Comparison of ENCODE assay signal across 19 cellular contexts in the genomic region with DNA sequence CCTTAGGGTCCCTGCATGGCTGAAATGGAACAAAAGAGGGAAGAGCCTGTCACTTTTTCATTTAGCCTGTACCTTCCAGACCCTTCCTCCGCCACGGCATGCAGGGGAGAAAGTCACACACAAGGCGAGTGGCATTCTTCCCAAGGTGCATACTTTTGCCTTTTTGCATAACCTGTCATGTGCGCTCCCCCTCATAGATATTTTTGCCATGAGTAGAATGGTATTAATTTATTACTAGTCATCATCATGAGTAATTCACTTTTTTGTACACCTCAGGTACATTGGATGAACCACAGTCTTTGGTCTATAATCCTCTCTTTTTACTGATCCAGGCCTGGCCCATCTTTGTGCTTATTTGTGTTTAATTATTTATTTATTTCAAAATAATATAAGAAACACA. TPM values are rescaled to one million over a fixed set of nuclear protein-coding genes. Genes with fewer than 3 reads are reported as not detected.
DNase-seq lines count a peak whose midpoint lies in the region; ATAC-seq and TF ChIP-seq lines count a peak whose summit lies in the region.
"Had no signal": no experiment of that assay in that cellular context is flagged by ENCODE, and none has a peak within 500 bp of the region (broad histone marks: within the 10 kb centered on the region; RNA-seq: fewer than 3 reads in every experiment).

No MANE protein-coding gene starts in this region.

- H3K36me3 ChIP-seq in mammary epithelial cell (ENCODE audit: insufficient read depth, low read length) (no peaks in the 10 kb centered on the region), RWPE2 (ENCODE audit: low read depth) (no peaks in the 10 kb centered on the region)
- H3K36me3 ChIP-seq: BE2C had no signal

- BruUV-seq in mammary epithelial cell (replicated peaks; lab: Mats Ljungman, UMichigan) (no TSS peak), MCF 10A (replicated peaks; lab: Mats Ljungman, UMichigan) (no TSS peak)

- DNase-seq in mammary epithelial cell = peak; percentile 39
- DNase-seq in MCF 10A (ENCODE audit: unreplicated experiment) = no peak
- no peak for DNase-seq in RWPE2 (ENCODE audit: low spot score)
- peak; percentile 12 for DNase-seq in epithelial cell of prostate (ENCODE audit: low read depth, low spot score)
- peak; percentile 68 for DNase-seq in kidney tubule cell (ENCODE audit: low spot score)
- no peak for DNase-seq in SKM-1 treated with dmso at 0.1 percent for 144 hours (lab: John Stamatoyannopoulos, UW; ENCODE audit: unreplicated experiment)
- DNase-seq: 8988T; BE2C; C1 segment of cervical spinal cord; CD4-positive, CD25-positive, alpha-beta regulatory T cell; CD8-positive, alpha-beta memory T cell; COR-L47; DMS 273 treated with DMSO at 0.1 percent for 48 hours; GM23248; H7; HFFc6 had no signal

- H3K4me3 ChIP-seq in mammary epithelial cell (replicated peaks in 1 of 3; ENCODE audit: insufficient read depth in 1 of 3, low read depth in 2 of 3, low read length in 3 of 3) (no peak overlapping the region), RWPE2 (ENCODE audit: severe bottlenecking) (no peak overlapping the region)
- H3K4me3 ChIP-seq: GM23248 had no signal

- H3K4me2 ChIP-seq in mammary epithelial cell (ENCODE audit: insufficient read depth, low read depth, low read length) = no peak overlapping the region

- peaks cover 13% of the 10 kb centered on the region for H3K4me1 Mint-ChIP-seq in MCF 10A (ENCODE audit: insufficient read depth, unreplicated experiment)
- H3K4me1 Mint-ChIP-seq: CD4-positive, CD25-positive, alpha-beta regulatory T cell; CD8-positive, alpha-beta memory T cell had no signal

- 69% methylated on average over 4 of the region's 4 CpGs for whole genome bisulfite sequencing in mammary epithelial cell (ENCODE audit: low coverage, missing lambda C conversion rate)

- ATAC-seq in RWPE2 (ENCODE audit: low read depth) (peak; percentile 43), HG03196 (IDR thresholded peaks at IDR 0.05; ENCODE audit: unreplicated experiment) (no peak), HG03571 (IDR thresholded peaks at IDR 0.05; ENCODE audit: unreplicated experiment) (no peak)
- ATAC-seq: HCT116 had no signal

- H3K4me1 ChIP-seq in mammary epithelial cell (ENCODE audit: insufficient read depth, low read length) (peaks cover 40% of the 10 kb centered on the region), RWPE2 (ENCODE audit: insufficient read depth, poor library complexity, severe bottlenecking) (peaks cover 37% of the 10 kb centered on the region)

- no peak overlapping the region for H3K27ac ChIP-seq in mammary epithelial cell (ENCODE audit: insufficient read depth, low read depth, low read length)
- no peak overlapping the region for H3K27ac ChIP-seq in RWPE2 (ENCODE audit: poor library complexity, severe bottlenecking)
- no peak overlapping the region for H3K27ac ChIP-seq in epithelial cell of prostate
- H3K27ac ChIP-seq: GM23248 had no signal

- no peak overlapping the region for H3K27ac Mint-ChIP-seq in MCF 10A (ENCODE audit: low read depth, unreplicated experiment)
- H3K27ac Mint-ChIP-seq: CD4-positive, CD25-positive, alpha-beta regulatory T cell; HFFc6 had no signal

- H2AFZ ChIP-seq in mammary epithelial cell (ENCODE audit: low read depth, low read length) = no peak overlapping the region
- H2AFZ ChIP-seq: GM23248 had no signal

- dilution Hi-C loops in mammary epithelial cell (cut with HindIII; ENCODE audit: low sequenced_read_pairs) = loop anchor here (5.0 kb wide), 3 partner anchors 50 to 105 kb away; no protein-coding TSS in a partner anchor

- H4K20me1 ChIP-seq in mammary epithelial cell (ENCODE audit: insufficient read depth, low read length) = no peaks in the 10 kb centered on the region

- CTCF ChIA-PET in mammary epithelial cell (lab: Charles Lee; ENCODE audit: low non-redundant PET) (no interaction called here), MCF 10A (lab: Yijun Ruan, JAX) (no interaction called here)

- H3K4me3 Mint-ChIP-seq in MCF 10A (ENCODE audit: unreplicated experiment) = no peak overlapping the region
- H3K4me3 Mint-ChIP-seq: CD4-positive, CD25-positive, alpha-beta regulatory T cell; CD8-positive, alpha-beta memory T cell; HFFc6 had no signal

- H3K27me3 Mint-ChIP-seq in MCF 10A (ENCODE audit: insufficient read depth, unreplicated experiment) = no peaks in the 10 kb centered on the region
- H3K27me3 Mint-ChIP-seq: CD4-positive, CD25-positive, alpha-beta regulatory T cell had no signal

- intact Hi-C loops in mammary epithelial cell (cut with micrococcal nuclease) = loop anchor here (2.0 kb wide), 1 partner anchor 43 kb away; a partner anchor contains a TSS
- intact Hi-C loops in MCF 10A (cut with micrococcal nuclease) = no loop called here

- no peak overlapping the region for H3K9ac ChIP-seq in mammary epithelial cell (ENCODE audit: insufficient read depth, low read length)
- H3K9ac ChIP-seq: GM23248 had no signal

- in situ Hi-C loops in mammary epithelial cell (cut with MboI; ENCODE audit: low sequenced_read_pairs in 2 of 2) = loop anchor here in 1 of 2 donors (5.0 to 10.0 kb wide), 2 partner anchors 57 to 105 kb away; no protein-coding TSS in a partner anchor

- H3K9me3 ChIP-seq in mammary epithelial cell (replicated peaks; ENCODE audit: insufficient read depth, low read length) (no peaks in the 10 kb centered on the region), RWPE2 (ENCODE audit: severe bottlenecking) (no peaks in the 10 kb centered on the region)
- H3K9me3 ChIP-seq: BE2C had no signal

- no peaks in the 10 kb centered on the region for H3K79me2 ChIP-seq in mammary epithelial cell (ENCODE audit: insufficient read depth, low read length)

- H3K9me3 Mint-ChIP-seq in MCF 10A (ENCODE audit: unreplicated experiment) = no peaks in the 10 kb centered on the region
- H3K9me3 Mint-ChIP-seq: CD4-positive, CD25-positive, alpha-beta regulatory T cell; CD8-positive, alpha-beta memory T cell; HFFc6 had no signal

- no peaks in the 10 kb centered on the region for H3K36me3 Mint-ChIP-seq in MCF 10A (ENCODE audit: insufficient read depth, unreplicated experiment)
- H3K36me3 Mint-ChIP-seq: CD4-positive, CD25-positive, alpha-beta regulatory T cell; CD8-positive, alpha-beta memory T cell had no signal

- POLR2A ChIA-PET in MCF 10A (lab: Yijun Ruan, JAX) = interaction anchor here (2.1 kb wide), 1 partner anchor 47 kb away, joined by 5 read pairs; no protein-coding TSS in a partner anchor

- H3K27me3 ChIP-seq in mammary epithelial cell (ENCODE audit: insufficient read depth, low read length) (no peaks in the 10 kb centered on the region), RWPE2 (ENCODE audit: insufficient read depth, poor library complexity, severe bottlenecking) (no peaks in the 10 kb centered on the region)
- H3K27me3 ChIP-seq: BE2C had no signal

- TF ChIP-seq CTCF in mammary epithelial cell (conservative IDR thresholded peaks at IDR 0.05 in 1 of 2, IDR thresholded peaks at IDR 0.05 in 1 of 2; ENCODE audit: extremely low read depth in 1 of 2, insufficient read depth in 1 of 2, low read depth in 1 of 2, low read length in 2 of 2) (no peak), MCF 10A (IDR thresholded peaks at IDR 0.05; ENCODE audit: unreplicated experiment) (no peak), RWPE2 (IDR thresholded peaks at IDR 0.05; ENCODE audit: poor library complexity, severe bottlenecking) (no peak)

RNA-seq across cellular contexts. Expression of a gene that starts 8.9 kb away (rescaled TPM):
- total RNA-seq in mammary epithelial cell (10 to 100 TPM in 1 of 2 donors, 1 to 10 TPM in 1; 2.8 to 34.6 TPM), MCF 10A (2022) (24.4 and 30.9 TPM in 2 replicates)
- 18.5 TPM for polyA plus RNA-seq in mammary epithelial cell
- polyA minus RNA-seq in mammary epithelial cell = 90.2 TPM

RNA-seq across cellular contexts. Expression of a gene that starts 43.3 kb away (rescaled TPM):
- 1 to 10 TPM; 1.5 to 2.2 TPM for total RNA-seq in mammary epithelial cell
- polyA plus RNA-seq in mammary epithelial cell = 0.22 TPM
- not detected for polyA minus RNA-seq in mammary epithelial cell
- total RNA-seq in MCF 10A (2022) = 0.17 TPM in 1 of 2 replicates, not detected in the other

Comparison
In these comparisons a context has a peak if more than half of its experiments do, and no peak if none do; other contexts are left out.
1. DNase-seq: peak in mammary epithelial cell (single experiment), epithelial cell of prostate (single experiment) and kidney tubule cell (single experiment); none in MCF 10A (single experiment), RWPE2 (single experiment) and SKM-1 treated with dmso at 0.1 percent for 144 hours (single experiment).